In the genomic region with DNA sequence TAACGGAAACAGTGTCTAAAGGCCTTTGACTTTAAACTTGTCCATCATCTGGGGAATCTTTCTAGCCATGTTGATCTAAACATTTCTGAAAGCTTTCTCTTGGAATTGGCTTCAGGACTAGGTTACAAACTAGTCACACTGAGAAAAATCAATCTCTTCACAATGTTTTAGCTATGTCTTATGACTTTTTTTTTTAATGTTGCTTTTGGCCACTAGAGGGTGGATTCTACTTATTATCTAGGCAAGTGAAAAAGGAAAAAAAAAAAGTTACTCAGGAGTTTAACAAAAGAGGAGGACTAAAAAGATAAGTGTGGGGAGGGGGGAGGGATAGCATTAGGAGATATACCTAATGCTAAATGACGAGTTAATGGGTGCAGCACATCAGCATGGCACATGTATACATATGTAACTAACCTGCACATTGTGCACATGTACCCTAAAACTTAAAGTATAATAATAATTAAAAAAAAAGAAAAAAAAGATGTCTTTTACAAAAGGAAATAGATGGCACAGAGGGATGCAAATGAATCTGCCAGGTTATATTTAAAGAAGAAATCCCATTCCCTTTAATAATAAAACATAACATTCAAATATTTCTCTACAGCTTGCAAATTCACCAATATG, we compare ENCODE assay signal across 8 cellular contexts.
DNase-seq lines count a peak whose midpoint lies in the region; ATAC-seq, FAIRE-seq and TF ChIP-seq lines count a peak whose summit lies in the region.

No MANE protein-coding gene starts in this region.

- no peak overlapping the region for H3K4me3 Mint-ChIP-seq in nephron progenitor cell

- no peaks in the 10 kb centered on the region for H3K9me3 Mint-ChIP-seq in nephron progenitor cell

- H3K36me3 Mint-ChIP-seq in nephron progenitor cell (ENCODE audit: low read depth): no peaks in the 10 kb centered on the region

- no peak overlapping the region for H3K27ac Mint-ChIP-seq in nephron progenitor cell

- TF ChIP-seq CTCF in nephron progenitor cell (IDR thresholded peaks at IDR 0.05): peak; percentile 50

- no peak for ATAC-seq in GM18861 (IDR thresholded peaks at IDR 0.05; ENCODE audit: unreplicated experiment)

- no peaks in the 10 kb centered on the region for H3K4me1 Mint-ChIP-seq in nephron progenitor cell

- peak; percentile 3 for DNase-seq in NCI-H2171 treated with DMSO at 0.1 percent for 48 hours (lab: John Stamatoyannopoulos, UW)
- no peak for DNase-seq in NCI-H2171 (lab: John Stamatoyannopoulos, UW)
- peak; percentile 39 for DNase-seq in NCI-H345 (lab: John Stamatoyannopoulos, UW)
- peak; percentile 71 for DNase-seq in dedifferentiated amniotic fluid mesenchymal stem cell (ENCODE audit: extremely low spot score)
- DNase-seq in nephron progenitor cell: no peak
- no peak for DNase-seq in activated effector memory CD4-positive, alpha-beta T cell treated with anti-CD3 and anti-CD28 coated beads, Interleukin-2, amount 50 U/mL, for 16 hours
- DNase-seq in GM19239 (ENCODE audit: insufficient read length, low spot score): no peak

- H3K27me3 Mint-ChIP-seq in nephron progenitor cell (ENCODE audit: low read depth, poor library complexity): no peaks in the 10 kb centered on the region

- no peak for FAIRE-seq in GM19239 (lab: Jason Lieb, UNC)

Comparison
In these comparisons a context has a peak if more than half of its experiments do, and no peak if none do; other contexts are left out.
1. DNase-seq: peak in NCI-H2171 treated with DMSO at 0.1 percent for 48 hours (single experiment), NCI-H345 (single experiment) and dedifferentiated amniotic fluid mesenchymal stem cell (single experiment); none in NCI-H2171 (single experiment), nephron progenitor cell (single experiment), activated effector memory CD4-positive, alpha-beta T cell treated with anti-CD3 and anti-CD28 coated beads, Interleukin-2, amount 50 U/mL, for 16 hours (single experiment) and GM19239 (single experiment).